In the genomic region with DNA sequence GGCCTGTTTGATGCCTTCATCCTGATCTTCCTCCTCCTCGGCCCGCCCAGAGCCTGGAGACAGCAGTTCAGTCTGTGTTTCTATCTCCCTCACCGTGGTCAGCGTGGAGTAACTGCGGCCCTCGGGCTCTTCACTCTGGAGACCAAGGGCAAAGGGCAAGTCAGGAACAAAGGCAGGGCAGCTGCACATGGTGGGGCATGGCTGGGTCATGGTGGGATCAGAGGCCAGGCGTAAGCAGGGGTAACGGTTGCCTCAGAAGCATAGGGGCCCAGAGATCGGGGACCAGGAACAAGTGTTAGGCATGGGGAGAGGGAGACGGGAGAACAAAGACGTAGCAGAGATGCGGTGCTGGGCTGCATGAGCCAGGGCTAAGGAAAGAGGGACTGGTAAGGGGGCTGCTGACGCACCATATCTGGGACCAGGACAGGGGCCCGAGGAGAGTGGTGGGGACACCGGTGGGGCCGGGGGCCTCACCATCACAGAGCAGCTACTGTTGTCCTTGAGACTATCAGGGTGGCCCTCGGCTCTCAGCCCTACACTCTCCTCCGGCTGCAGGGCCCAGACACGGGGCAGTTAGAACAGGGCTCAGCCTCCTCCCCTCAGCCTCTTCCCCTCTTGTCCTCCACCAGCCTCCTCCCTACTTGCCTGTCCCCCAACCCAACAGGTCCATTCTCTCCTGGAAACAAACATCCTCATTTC, we compare ENCODE assay signal across 1 cellular context.
TF ChIP-seq lines count a peak whose summit lies in the region.

No MANE protein-coding gene starts in this region.

TF ChIP-seq in HepG2, 621 proteins besides CTCF, POLR2A, EP300 and RAD21 (continued from another document):
- TF ChIP-seq REST (IDR thresholded peaks at IDR 0.05; ENCODE audit: borderline replicate concordance in 1 of 2, low read depth in 1 of 2, low read length in 2 of 2) = no peak
- TF ChIP-seq SNAPC4 (CRISPR knock-in tag; IDR thresholded peaks at IDR 0.05) = no peak
- TF ChIP-seq YY1 (IDR thresholded peaks at IDR 0.05; ENCODE audit: insufficient read depth, insufficient replicate concordance, low read depth, low read length) = peak; percentile 10
- peak; percentile 24; the same call in 1 of the 2 replicates for TF ChIP-seq ZSCAN31 (CRISPR knock-in tag; IDR thresholded peaks at IDR 0.05; ENCODE audit: low read depth)
- peak; percentile 24; the same call in 1 of the 2 replicates for TF ChIP-seq ZNF296 (CRISPR knock-in tag; conservative IDR thresholded peaks at IDR 0.05)
- peak; percentile 17; the same call in 1 of the 2 replicates for TF ChIP-seq ZNF574 (CRISPR knock-in tag; IDR thresholded peaks at IDR 0.05)
- TF ChIP-seq NR2C2 (CRISPR knock-in tag; IDR thresholded peaks at IDR 0.05; ENCODE audit: borderline replicate concordance) = peak; percentile 71
